In genomic region chr10:7818295-7819125, GRCh38 we compare ENCODE assay signal across 1 cellular context.
TF ChIP-seq lines count a peak whose summit lies in the region.

TAF3 (plus strand) TSS chr10:7818505; CDS start chr10:7818710, 205 bp downstream.

TF ChIP-seq in HepG2, 621 proteins besides CTCF, POLR2A, EP300 and RAD21 (continued from another document and continues in another):
- TF ChIP-seq BRF2 (CRISPR knock-in tag; IDR thresholded peaks at IDR 0.05) (no peak), RFX1 (IDR thresholded peaks at IDR 0.05) (no peak), ZNF776 (CRISPR knock-in tag; IDR thresholded peaks at IDR 0.05) (0 out of 2 replicates have a peak, but pooled peaks have one; percentile 35), RBFOX2 (IDR thresholded peaks at IDR 0.05; ENCODE audit: low read depth, low read length) (peak; percentile 95), TAF1 (CRISPR knock-in tag; IDR thresholded peaks at IDR 0.05) (peak; percentile 98), SSRP1 (CRISPR knock-in tag; IDR thresholded peaks at IDR 0.05) (peak; percentile 41; the same call in 1 of the 2 replicates), MED8 (CRISPR knock-in tag; IDR thresholded peaks at IDR 0.05; ENCODE audit: insufficient replicate concordance) (no peak), ZFP36L1 (CRISPR knock-in tag; IDR thresholded peaks at IDR 0.05) (peak; percentile 78), HDAC1 (CRISPR knock-in tag; IDR thresholded peaks at IDR 0.05) (peak; percentile 95), KLF9 (CRISPR knock-in tag; IDR thresholded peaks at IDR 0.05; ENCODE audit: low read depth) (peak; percentile 68; the same call in 1 of the 2 replicates), NKX3-1 (CRISPR knock-in tag; IDR thresholded peaks at IDR 0.05) (no peak), ZNF709 (CRISPR knock-in tag; IDR thresholded peaks at IDR 0.05) (peak; percentile 84), CEBPB (IDR thresholded peaks at IDR 0.05; ENCODE audit: borderline replicate concordance, low read depth, low read length) (no peak), THRA (CRISPR knock-in tag; IDR thresholded peaks at IDR 0.05; ENCODE audit: borderline replicate concordance) (peak; percentile 89), HOXD1 (CRISPR knock-in tag; IDR thresholded peaks at IDR 0.05) (peak; percentile 50; the same call in 1 of the 2 replicates), TIGD3 (CRISPR knock-in tag; IDR thresholded peaks at IDR 0.05; ENCODE audit: borderline replicate concordance) (no peak), PAX8 (CRISPR knock-in tag; IDR thresholded peaks at IDR 0.05; ENCODE audit: borderline replicate concordance) (no peak), ZMYM4 (CRISPR knock-in tag; IDR thresholded peaks at IDR 0.05) (peak; percentile 83), ZNF256 (CRISPR knock-in tag; conservative IDR thresholded peaks at IDR 0.05) (no peak), SKIL (CRISPR knock-in tag; IDR thresholded peaks at IDR 0.05; ENCODE audit: borderline replicate concordance) (0 out of 2 replicates have a peak, but pooled peaks have one; percentile 16), BORCS8-MEF2B (CRISPR knock-in tag; IDR thresholded peaks at IDR 0.05) (peak; percentile 91), ATF7 (IDR thresholded peaks at IDR 0.05) (no peak), ATF7 (CRISPR knock-in tag; IDR thresholded peaks at IDR 0.05) (no peak), PRDM4 (CRISPR knock-in tag; IDR thresholded peaks at IDR 0.05; ENCODE audit: borderline replicate concordance) (no peak), SMYD3 (CRISPR knock-in tag; IDR thresholded peaks at IDR 0.05) (no peak), ZNF451 (CRISPR knock-in tag; IDR thresholded peaks at IDR 0.05) (no peak), ZNF746 (CRISPR knock-in tag; IDR thresholded peaks at IDR 0.05) (no peak; the same call in 1 of the 2 replicates), POGZ (CRISPR knock-in tag; IDR thresholded peaks at IDR 0.05) (peak; percentile 89), ZSCAN21 (CRISPR knock-in tag; IDR thresholded peaks at IDR 0.05; ENCODE audit: borderline replicate concordance) (peak; percentile 58; the same call in 1 of the 2 replicates), SIN3B (IDR thresholded peaks at IDR 0.05; ENCODE audit: low read length) (peak; percentile 83), DNMT3B (CRISPR knock-in tag; conservative IDR thresholded peaks at IDR 0.05) (no peak; the same call in 1 of the 2 replicates), ISX (CRISPR knock-in tag; conservative IDR thresholded peaks at IDR 0.05) (no peak), KLF12 (CRISPR knock-in tag; IDR thresholded peaks at IDR 0.05; ENCODE audit: borderline replicate concordance) (peak; percentile 86; the same call in 1 of the 2 replicates), ZNF350 (CRISPR knock-in tag; IDR thresholded peaks at IDR 0.05; ENCODE audit: borderline replicate concordance, low read depth) (0 out of 2 replicates have a peak, but pooled peaks have one; percentile 30), AKNA (CRISPR knock-in tag; IDR thresholded peaks at IDR 0.05; ENCODE audit: borderline replicate concordance) (no peak), ZBTB26 (CRISPR knock-in tag; IDR thresholded peaks at IDR 0.05; ENCODE audit: borderline replicate concordance) (peak; percentile 87; the same call in 1 of the 2 replicates), ZFP91 (CRISPR knock-in tag; IDR thresholded peaks at IDR 0.05; ENCODE audit: borderline replicate concordance) (peak; percentile 94), CERS6 (CRISPR knock-in tag; IDR thresholded peaks at IDR 0.05) (no peak), PHF8 (CRISPR knock-in tag; IDR thresholded peaks at IDR 0.05) (peak; percentile 98), BRD4 (CRISPR knock-in tag; IDR thresholded peaks at IDR 0.05) (0 out of 2 replicates have a peak, but pooled peaks have one; percentile 46), HNF4G (IDR thresholded peaks at IDR 0.05; ENCODE audit: borderline replicate concordance, low read depth, low read length) (no peak), HNF4G (CRISPR knock-in tag; IDR thresholded peaks at IDR 0.05; ENCODE audit: borderline replicate concordance, low read depth) (peak; percentile 54; the same call in 1 of the 2 replicates), SIX1 (CRISPR knock-in tag; IDR thresholded peaks at IDR 0.05; ENCODE audit: borderline replicate concordance) (no peak), MAX (IDR thresholded peaks at IDR 0.05) (peak; percentile 88)
